Comparison of ENCODE assay signal across 28 cellular contexts in genomic region chr17:47995241-47995935, GRCh38. TPM values are rescaled to one million over a fixed set of nuclear protein-coding genes. Genes with fewer than 3 reads are reported as not detected.
DNase-seq lines count a peak whose midpoint lies in the region; ATAC-seq and TF ChIP-seq lines count a peak whose summit lies in the region.
"Had no signal": no experiment of that assay in that cellular context is flagged by ENCODE, and none has a peak within 500 bp of the region (broad histone marks: within the 10 kb centered on the region; RNA-seq: fewer than 3 reads in every experiment).

No MANE protein-coding gene starts in this region.

- ATAC-seq in GM21825 (IDR thresholded peaks at IDR 0.05; ENCODE audit: unreplicated experiment) (no peak), GM21381 (IDR thresholded peaks at IDR 0.05; ENCODE audit: unreplicated experiment) (no peak)
- ATAC-seq: activated T-helper 17 cell treated with anti-CD3 and anti-CD28 coated beads, Interleukin-2, amount 50 U/mL, for 72 hours; gastrocnemius medialis had no signal

- H3K36me3 Mint-ChIP-seq in endothelial cell (ENCODE audit: low read depth, unreplicated experiment), result no peaks in the 10 kb centered on the region
- no peaks in the 10 kb centered on the region for H3K36me3 Mint-ChIP-seq in progenitor cell of endocrine pancreas (ENCODE audit: insufficient read depth)
- H3K36me3 Mint-ChIP-seq: activated naive CD8-positive, alpha-beta T cell treated with anti-CD3 and anti-CD28 coated beads for 36 hours had no signal

- H3K4me1 Mint-ChIP-seq in endothelial cell (ENCODE audit: unreplicated experiment) (peaks cover 10% of the 10 kb centered on the region), progenitor cell of endocrine pancreas (ENCODE audit: low read depth) (peaks cover 60% of the 10 kb centered on the region)
- H3K4me1 Mint-ChIP-seq: activated naive CD8-positive, alpha-beta T cell treated with anti-CD3 and anti-CD28 coated beads for 36 hours; activated T-helper 17 cell treated with anti-CD3 and anti-CD28 coated beads, Interleukin-2, amount 50 U/mL, for 72 hours had no signal

- no peaks in the 10 kb centered on the region for H3K27me3 Mint-ChIP-seq in endothelial cell (ENCODE audit: unreplicated experiment)
- no peaks in the 10 kb centered on the region for H3K27me3 Mint-ChIP-seq in progenitor cell of endocrine pancreas
- H3K27me3 Mint-ChIP-seq: activated naive CD8-positive, alpha-beta T cell treated with anti-CD3 and anti-CD28 coated beads for 36 hours had no signal

- TF ChIP-seq CTCF in endothelial cell (IDR thresholded peaks at IDR 0.05; ENCODE audit: unreplicated experiment) (no peak), progenitor cell of endocrine pancreas (IDR thresholded peaks at IDR 0.05; ENCODE audit: unreplicated experiment) (no peak)

- DNase-seq in NCI-H1436 (lab: John Stamatoyannopoulos, UW), result peak; percentile 46
- no peak for DNase-seq in NCI-H1436 treated with DMSO at 0.1 percent for 48 hours (lab: John Stamatoyannopoulos, UW)
- DNase-seq in NCI-H82 treated with DMSO at 0.1 percent for 48 hours (lab: John Stamatoyannopoulos, UW; ENCODE audit: unreplicated experiment), result peak; percentile 93
- peak; percentile 29 for DNase-seq in endothelial cell (ENCODE audit: low spot score)
- no peak for DNase-seq in progenitor cell of endocrine pancreas (ENCODE audit: low spot score, unreplicated experiment)
- DNase-seq in 8988T, result no peak
- DNase-seq: activated CD8-positive, alpha-beta memory T cell treated with anti-CD3 and anti-CD28 coated beads, Interleukin-2, amount 50 U/mL, for 4 hours; activated naive CD8-positive, alpha-beta T cell treated with anti-CD3 and anti-CD28 coated beads for 36 hours; AML-193; DMS79 treated with DMSO at 0.1 percent for 48 hours; effector CD8-positive, alpha-beta T cell; esophagus squamous epithelium; gastrocnemius medialis; GM23248; KBM-7; kidney glomerular epithelial cell; NCI-H187 treated with DMSO at 0.1 percent for 48 hours; NCI-H446 treated with DMSO at 0.1 percent for 48 hours; sigmoid colon; stimulated activated CD4-positive, alpha-beta T cell treated with anti-CD3 and anti-CD28 coated beads, Interleukin-15, amount 100 ng/mL, for 24 hours; T-helper 2 cell; transverse colon had no signal

- H3K27ac Mint-ChIP-seq in endothelial cell (ENCODE audit: unreplicated experiment), result no peak overlapping the region
- H3K27ac Mint-ChIP-seq in progenitor cell of endocrine pancreas, result peak overlapping the region; percentile 94
- H3K27ac Mint-ChIP-seq: activated naive CD8-positive, alpha-beta T cell treated with anti-CD3 and anti-CD28 coated beads for 36 hours; activated T-helper 17 cell treated with anti-CD3 and anti-CD28 coated beads, Interleukin-2, amount 50 U/mL, for 72 hours had no signal

- H3K4me3 Mint-ChIP-seq in endothelial cell (ENCODE audit: unreplicated experiment) (no peak overlapping the region), progenitor cell of endocrine pancreas (ENCODE audit: low read depth) (no peak overlapping the region)
- H3K4me3 Mint-ChIP-seq: activated naive CD8-positive, alpha-beta T cell treated with anti-CD3 and anti-CD28 coated beads for 36 hours; activated T-helper 17 cell treated with anti-CD3 and anti-CD28 coated beads, Interleukin-2, amount 50 U/mL, for 72 hours had no signal

- no peaks in the 10 kb centered on the region for H3K9me3 Mint-ChIP-seq in endothelial cell (ENCODE audit: unreplicated experiment)
- H3K9me3 Mint-ChIP-seq in progenitor cell of endocrine pancreas (ENCODE audit: low read depth), result no peaks in the 10 kb centered on the region
- H3K9me3 Mint-ChIP-seq: activated naive CD8-positive, alpha-beta T cell treated with anti-CD3 and anti-CD28 coated beads for 36 hours; activated T-helper 17 cell treated with anti-CD3 and anti-CD28 coated beads, Interleukin-2, amount 50 U/mL, for 72 hours had no signal

RNA-seq across cellular contexts. Expression of gene CDK5RAP3, which starts 24.5 kb away (rescaled TPM):
- total RNA-seq in endothelial cell (ENCODE audit: unreplicated experiment) (156 TPM), progenitor cell of endocrine pancreas (336 and 344 TPM in 2 replicates)

RNA-seq across cellular contexts. Expression of gene PRR15L, which starts 37.7 kb away (rescaled TPM):
- total RNA-seq in endothelial cell (ENCODE audit: unreplicated experiment) (not detected), progenitor cell of endocrine pancreas (32.2 and 36.1 TPM in 2 replicates)
- total RNA-seq: activated naive CD8-positive, alpha-beta T cell treated with anti-CD3 and anti-CD28 coated beads for 36 hours; activated T-helper 17 cell treated with anti-CD3 and anti-CD28 coated beads, Interleukin-2, amount 50 U/mL, for 72 hours; cerebellum; GM23248; myocyte; RPMI7951 had no signal

RNA-seq across cellular contexts. Expression of gene COPZ2, which starts 42.2 kb away (rescaled TPM):
- total RNA-seq in endothelial cell (ENCODE audit: unreplicated experiment) (not detected), progenitor cell of endocrine pancreas (0.64 TPM in 1 of 2 replicates, not detected in the other)

RNA-seq across cellular contexts. Expression of gene NFE2L1, which starts 52.8 kb away (rescaled TPM):
- total RNA-seq in endothelial cell (ENCODE audit: unreplicated experiment), result 243 TPM
- 123 and 124 TPM in 2 replicates for total RNA-seq in progenitor cell of endocrine pancreas

RNA-seq across cellular contexts. Expression of gene PNPO, which starts 54.0 kb away (rescaled TPM):
- total RNA-seq in endothelial cell (ENCODE audit: unreplicated experiment) (16.4 TPM), progenitor cell of endocrine pancreas (11.9 and 12.2 TPM in 2 replicates)

Comparison
In these comparisons a context has a peak if more than half of its experiments do, and no peak if none do; other contexts are left out.
1. DNase-seq: peak in NCI-H1436 (single experiment), NCI-H82 treated with DMSO at 0.1 percent for 48 hours (single experiment) and endothelial cell (single experiment); none in NCI-H1436 treated with DMSO at 0.1 percent for 48 hours (single experiment), progenitor cell of endocrine pancreas (single experiment) and 8988T (single experiment).
2. RNA of gene PRR15L, which starts 37.7 kb away (total RNA-seq): 32.2 to 36.1 TPM in progenitor cell of endocrine pancreas; not detected in endothelial cell (single experiment); every median in the first group is over 10 times any median in the second.